14 cellular contexts compared by ENCODE assay signal in genomic region chrX:136691028-136691809, GRCh38. TPM values are rescaled to one million over a fixed set of nuclear protein-coding genes. Genes with fewer than 3 reads are reported as not detected.
DNase-seq lines count a peak whose midpoint lies in the region; ATAC-seq and TF ChIP-seq lines count a peak whose summit lies in the region.
"Had no signal": no experiment of that assay in that cellular context is flagged by ENCODE, and none has a peak within 500 bp of the region (broad histone marks: within the 10 kb centered on the region; RNA-seq: fewer than 3 reads in every experiment).

No MANE protein-coding gene starts in this region.

- CTCF ChIA-PET in T-cell (lab: Charles Lee) = interaction anchor here in 1 of 2 donors (1.2 kb wide), 1 partner anchor 108 kb away, joined by 5 read pairs; no protein-coding TSS in a partner anchor

- WGBS in sigmoid colon, 2 donors = 55 to 57% methylated on average over 3 of the region's 3 CpGs
- WGBS in ovary, 3 donors = 52 to 56% (median 52%) methylated on average over 3 of the region's 3 CpGs

- H3K27ac Mint-ChIP-seq in T-cell = peak overlapping the region; percentile 91 to 93
- peak overlapping the region; percentile 53 to 90 (median 86) for H3K27ac Mint-ChIP-seq in immature natural killer cell

- peaks cover 12% of the 10 kb centered on the region for H3K36me3 Mint-ChIP-seq in T-cell
- H3K36me3 Mint-ChIP-seq in immature natural killer cell = peaks cover 0 to 7% (median 4%) of the 10 kb centered on the region in 3 donors

- in situ Hi-C loops in Caki2 (cut with HindIII; ENCODE audit: low pct_unique_long_range_greater_than_20kb, low sequenced_read_pairs) = no loop called here

- H3K27me3 Mint-ChIP-seq in T-cell (peaks cover 0 to 11% of the 10 kb centered on the region in 2 donors), immature natural killer cell (ENCODE audit: low read depth in 3 of 3) (peaks cover 0 to 7% (median 2%) of the 10 kb centered on the region in 3 donors)

- TF ChIP-seq CTCF in sigmoid colon (IDR thresholded peaks at IDR 0.05) (no peak), ovary (IDR thresholded peaks at IDR 0.05) (no peak)

- peak; percentile 62 for DNase-seq in Caki2 (ENCODE audit: low read depth)
- DNase-seq in T-cell = no peak
- peak in 2 of 3 donors; percentile 23 to 38 for DNase-seq in immature natural killer cell
- no peak for DNase-seq in sigmoid colon
- DNase-seq in ovary = no peak
- DNase-seq: Caco-2, H7, heart right ventricle, NCI-H2107 had no signal

- H3K9me3 ChIP-seq in sigmoid colon (no peaks in the 10 kb centered on the region), ovary (no peaks in the 10 kb centered on the region)
- H3K9me3 ChIP-seq: Caco-2, heart right ventricle had no signal

- H3K4me1 Mint-ChIP-seq in T-cell (peaks cover 67 to 87% (median 82%) of the 10 kb centered on the region in 3 donors), immature natural killer cell (peaks cover 59 to 76% of the 10 kb centered on the region in 2 donors)

- H3K9me3 Mint-ChIP-seq in T-cell = no peaks in the 10 kb centered on the region
- H3K9me3 Mint-ChIP-seq in immature natural killer cell = no peaks in the 10 kb centered on the region

- H3K4me1 ChIP-seq in sigmoid colon = no peaks in the 10 kb centered on the region
- no peaks in the 10 kb centered on the region for H3K4me1 ChIP-seq in ovary (ENCODE audit: insufficient read depth)
- H3K4me1 ChIP-seq: Caco-2, heart right ventricle had no signal

- H3K4me3 Mint-ChIP-seq in T-cell = peak overlapping the region in 1 of 3 donors; percentile 42
- peak overlapping the region; percentile 31 to 76 (median 56) for H3K4me3 Mint-ChIP-seq in immature natural killer cell

- H3K4me3 ChIP-seq in sigmoid colon (no peak overlapping the region), ovary (no peak overlapping the region)
- H3K4me3 ChIP-seq: heart right ventricle, SK-N-MC, skin epidermis had no signal

- ATAC-seq in GM19395 (IDR thresholded peaks at IDR 0.05; ENCODE audit: unreplicated experiment) = peak; percentile 41
- peak; percentile 30 to 57 (median 52) for ATAC-seq in T-cell (replicated peaks in 1 of 4)
- ATAC-seq in GM19463 (IDR thresholded peaks at IDR 0.05; ENCODE audit: unreplicated experiment) = no peak
- no peak for ATAC-seq in HG03039 (IDR thresholded peaks at IDR 0.05; ENCODE audit: unreplicated experiment)
- ATAC-seq: heart right ventricle had no signal

- no peaks in the 10 kb centered on the region for H3K36me3 ChIP-seq in sigmoid colon
- H3K36me3 ChIP-seq in ovary = no peaks in the 10 kb centered on the region

- no peaks in the 10 kb centered on the region for H3K27me3 ChIP-seq in sigmoid colon
- H3K27me3 ChIP-seq in ovary = no peaks in the 10 kb centered on the region

- TF ChIP-seq EP300 in sigmoid colon (IDR thresholded peaks at IDR 0.05) (no peak), ovary (IDR thresholded peaks at IDR 0.05) (no peak)

- POLR2A ChIA-PET in T-cell (lab: Charles Lee) = no interaction called here

- TF ChIP-seq POLR2A in sigmoid colon (IDR thresholded peaks at IDR 0.05) (no peak), ovary (IDR thresholded peaks at IDR 0.05) (no peak)

- intact Hi-C loops in sigmoid colon (cut with DNase I) (loop anchor here (10.0 kb wide), 1 partner anchor 666 kb away; no protein-coding TSS in a partner anchor), ovary (cut with DNase I) (no loop called here)

- no peak overlapping the region for H3K27ac ChIP-seq in sigmoid colon
- no peak overlapping the region for H3K27ac ChIP-seq in ovary
- H3K27ac ChIP-seq: heart right ventricle, SK-N-MC had no signal

RNA-seq across cellular contexts. Expression of gene CD40LG, which starts 43.3 kb away (rescaled TPM):
- total RNA-seq in Caki2 (2014; rRNA removed; shearing (Covaris generic); ENCODE audit: low replicate concordance) = not detected in 2 replicates
- total RNA-seq in T-cell (10 to 100 TPM; 23.8 to 38.4 (median 37.1) TPM), sigmoid colon (under 1 TPM in 3 of 4 donors, not detected in 1; 0.27 to 0.36 (median 0.33) TPM), ovary (under 1 TPM in 2 of 7 donors, not detected in 5; 0.10 to 0.23 TPM)
- polyA plus RNA-seq in immature natural killer cell (under 1 TPM; 0.21 to 0.63 (median 0.37) TPM), sigmoid colon (1 to 10 TPM in 1 of 3 donors, not detected in 2; 2.6 TPM), ovary (1 to 10 TPM in 1 of 2 donors, under 1 TPM in 1; 0.08 to 1.3 TPM)
- total RNA-seq: Caco-2, H7 had no signal

Comparison
In these comparisons a context has a peak if more than half of its experiments do, and no peak if none do; other contexts are left out.
1. DNase-seq: peak in Caki2 (single experiment) and immature natural killer cell (2 of 3); none in T-cell (0 of 34), sigmoid colon (single experiment) and ovary (0 of 5).
2. ATAC-seq: peak in GM19395 (single experiment) and T-cell (4 of 4); none in GM19463 (single experiment) and HG03039 (single experiment).
3. RNA of gene CD40LG, which starts 43.3 kb away (total RNA-seq): 23.8 to 38.4 TPM in T-cell; 0.27 to 0.36 TPM in sigmoid colon, 0.10 to 0.23 TPM in ovary and not detected in Caki2; every median in the first group is over 10 times any median in the second.